Comparison of ENCODE assay signal across 1 cellular context in genomic region chr21:41410361-41410760, GRCh38.
TF ChIP-seq lines count a peak whose summit lies in the region.

No MANE protein-coding gene starts in this region.

TF ChIP-seq in GM12878, 131 proteins besides CTCF, POLR2A, EP300 and RAD21:
- TF ChIP-seq MTA3 (IDR thresholded peaks at IDR 0.05; ENCODE audit: borderline replicate concordance, low read length): peak; percentile 13; the same call in 1 of the 2 replicates
- TF ChIP-seq, protein P1, sequence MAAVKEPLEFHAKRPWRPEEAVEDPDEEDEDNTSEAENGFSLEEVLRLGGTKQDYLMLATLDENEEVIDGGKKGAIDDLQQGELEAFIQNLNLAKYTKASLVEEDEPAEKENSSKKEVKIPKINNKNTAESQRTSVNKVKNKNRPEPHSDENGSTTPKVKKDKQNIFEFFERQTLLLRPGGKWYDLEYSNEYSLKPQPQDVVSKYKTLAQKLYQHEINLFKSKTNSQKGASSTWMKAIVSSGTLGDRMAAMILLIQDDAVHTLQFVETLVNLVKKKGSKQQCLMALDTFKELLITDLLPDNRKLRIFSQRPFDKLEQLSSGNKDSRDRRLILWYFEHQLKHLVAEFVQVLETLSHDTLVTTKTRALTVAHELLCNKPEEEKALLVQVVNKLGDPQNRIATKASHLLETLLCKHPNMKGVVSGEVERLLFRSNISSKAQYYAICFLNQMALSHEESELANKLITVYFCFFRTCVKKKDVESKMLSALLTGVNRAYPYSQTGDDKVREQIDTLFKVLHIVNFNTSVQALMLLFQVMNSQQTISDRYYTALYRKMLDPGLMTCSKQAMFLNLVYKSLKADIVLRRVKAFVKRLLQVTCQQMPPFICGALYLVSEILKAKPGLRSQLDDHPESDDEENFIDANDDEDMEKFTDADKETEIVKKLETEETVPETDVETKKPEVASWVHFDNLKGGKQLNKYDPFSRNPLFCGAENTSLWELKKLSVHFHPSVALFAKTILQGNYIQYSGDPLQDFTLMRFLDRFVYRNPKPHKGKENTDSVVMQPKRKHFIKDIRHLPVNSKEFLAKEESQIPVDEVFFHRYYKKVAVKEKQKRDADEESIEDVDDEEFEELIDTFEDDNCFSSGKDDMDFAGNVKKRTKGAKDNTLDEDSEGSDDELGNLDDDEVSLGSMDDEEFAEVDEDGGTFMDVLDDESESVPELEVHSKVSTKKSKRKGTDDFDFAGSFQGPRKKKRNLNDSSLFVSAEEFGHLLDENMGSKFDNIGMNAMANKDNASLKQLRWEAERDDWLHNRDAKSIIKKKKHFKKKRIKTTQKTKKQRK (IDR thresholded peaks at IDR 0.05; ENCODE audit: low read depth, low read length): no peak
